Comparison of ENCODE assay signal across 16 cellular contexts in genomic region chr17:69499301-69499700, GRCh38.
A peak's percentile ranks its signal among the peaks of the same experiment; 100 is the strongest.
DNase-seq lines count a peak whose midpoint lies in the region; ATAC-seq lines count a peak whose summit lies in the region.
"Had no signal": no experiment of that assay in that cellular context is flagged by ENCODE, and none has a peak within 500 bp of the region (broad histone marks: within the 10 kb centered on the region; RNA-seq: fewer than 3 reads in every experiment).

No MANE protein-coding gene starts in this region.

- H3K27me3 Mint-ChIP-seq in T-helper 17 cell, result no peaks in the 10 kb centered on the region
- H3K27me3 Mint-ChIP-seq: CD4-positive, alpha-beta memory T cell; IgD-negative memory B cell had no signal

- peaks cover 37% of the 10 kb centered on the region for H3K4me1 ChIP-seq in adipocyte (ENCODE audit: control insufficient read depth, insufficient read depth, low read length)
- peaks cover 0 to 3% of the 10 kb centered on the region in 2 experiments for H3K4me1 ChIP-seq in trophoblast cell (ENCODE audit: control insufficient read depth in 1 of 2, insufficient read depth in 2 of 2, low read length in 2 of 2)
- H3K4me1 ChIP-seq: BE2C had no signal

- H4K91ac ChIP-seq in trophoblast cell (ENCODE audit: low read depth, low read length), result no peak overlapping the region

- H3K27ac ChIP-seq in trophoblast cell (ENCODE audit: low read depth, low read length), result no peak overlapping the region
- H3K27ac ChIP-seq: C4-2B had no signal

- no peak overlapping the region for H4K12ac ChIP-seq in trophoblast cell (ENCODE audit: low read depth, low read length)

- no peak overlapping the region for H2AK5ac ChIP-seq in trophoblast cell (ENCODE audit: low read length)

- H3K36me3 ChIP-seq in adipocyte (ENCODE audit: control insufficient read depth, insufficient read depth, low read length, severe bottlenecking), result no peaks in the 10 kb centered on the region
- no peaks in the 10 kb centered on the region for H3K36me3 ChIP-seq in trophoblast cell (ENCODE audit: control insufficient read depth in 1 of 2, insufficient read depth in 2 of 2, low read length in 2 of 2)
- H3K36me3 ChIP-seq: BE2C, HAP-1 had no signal

- H2BK12ac ChIP-seq in trophoblast cell (ENCODE audit: low read length), result no peak overlapping the region

- H3K36me3 Mint-ChIP-seq in T-helper 17 cell (ENCODE audit: low read depth), result peaks cover 2% of the 10 kb centered on the region

- no peak overlapping the region for H3K4me3 Mint-ChIP-seq in T-helper 17 cell
- H3K4me3 Mint-ChIP-seq: CD4-positive, alpha-beta memory T cell; IgD-negative memory B cell had no signal

- H3K9ac ChIP-seq in adipocyte (ENCODE audit: low read length) (no peak overlapping the region), trophoblast cell (ENCODE audit: low read length) (no peak overlapping the region)

- ATAC-seq in GM21825 (IDR thresholded peaks at IDR 0.05; ENCODE audit: unreplicated experiment) (no peak), HG02678 (IDR thresholded peaks at IDR 0.05; ENCODE audit: unreplicated experiment) (no peak), HG03025 (IDR thresholded peaks at IDR 0.05; ENCODE audit: low FRiP score, unreplicated experiment) (no peak), T-helper 17 cell (no peak)
- ATAC-seq: A549 had no signal

- no peaks in the 10 kb centered on the region for H3K9me3 ChIP-seq in adipocyte (ENCODE audit: control insufficient read depth, low read length)
- no peaks in the 10 kb centered on the region for H3K9me3 ChIP-seq in trophoblast cell (ENCODE audit: insufficient read depth, low read depth, low read length)
- H3K9me3 ChIP-seq in T-helper 17 cell (ENCODE audit: control insufficient read depth, low read length, poor library complexity, severe bottlenecking), result no peaks in the 10 kb centered on the region
- H3K9me3 ChIP-seq: A549, BE2C, HAP-1 had no signal

- H3K14ac ChIP-seq in trophoblast cell (ENCODE audit: low read length), result no peak overlapping the region

- H3K4me3 ChIP-seq in adipocyte (ENCODE audit: low read length) (no peak overlapping the region), trophoblast cell (ENCODE audit: low read depth, low read length) (no peak overlapping the region)
- H3K4me3 ChIP-seq: A549, HAP-1 had no signal

- no CpG with 5 or more reads among the region's 3 CpGs for WGBS in trophoblast cell (ENCODE audit: extremely low coverage, insufficient coverage, insufficient read length)

- H4K8ac ChIP-seq in trophoblast cell (ENCODE audit: low read depth, low read length), result no peak overlapping the region

- no peak overlapping the region for H2AFZ ChIP-seq in trophoblast cell (ENCODE audit: insufficient read depth, low read length, poor library complexity)

- DNase-seq in NCI-H460 (ENCODE audit: extremely low read depth, low read depth) (peak; percentile 13), adipocyte (ENCODE audit: low read depth) (peak; percentile 46), trophoblast cell (peak; percentile 43 to 94), T-helper 17 cell (no peak)
- DNase-seq: BE2C; CD4-positive, alpha-beta memory T cell; DMS153; DND-41; GDM1 had no signal

- H3K79me1 ChIP-seq in trophoblast cell (ENCODE audit: low read length), result no peaks in the 10 kb centered on the region

- no peak overlapping the region for H3K4ac ChIP-seq in trophoblast cell (ENCODE audit: low read depth, low read length)

- no peak overlapping the region for H3K18ac ChIP-seq in trophoblast cell (ENCODE audit: low read length)

- H3K27me3 ChIP-seq in adipocyte (replicated peaks; ENCODE audit: control insufficient read depth, insufficient read depth, low read length) (no peaks in the 10 kb centered on the region), trophoblast cell (ENCODE audit: insufficient read depth, low read length) (no peaks in the 10 kb centered on the region)
- H3K27me3 ChIP-seq: BE2C had no signal

- no peaks in the 10 kb centered on the region for H3K79me2 ChIP-seq in trophoblast cell (ENCODE audit: control insufficient read depth, insufficient read depth, low read length, poor library complexity)

- no peak overlapping the region for H2BK5ac ChIP-seq in trophoblast cell (ENCODE audit: low read depth, low read length, poor library complexity)

- H3K23ac ChIP-seq in trophoblast cell (ENCODE audit: low read length), result no peak overlapping the region

- no peak overlapping the region for H3K27ac Mint-ChIP-seq in T-helper 17 cell
- H3K27ac Mint-ChIP-seq: IgD-negative memory B cell had no signal

- H3K4me2 ChIP-seq in trophoblast cell (ENCODE audit: low read length), result no peak overlapping the region
- H3K4me2 ChIP-seq: A549 had no signal

- no peak overlapping the region for H2BK120ac ChIP-seq in trophoblast cell (ENCODE audit: insufficient read depth, low read length, poor library complexity)

- H3K4me1 Mint-ChIP-seq in T-helper 17 cell, result peaks cover 26% of the 10 kb centered on the region

Comparison
In these comparisons a context has a peak if more than half of its experiments do, and no peak if none do; other contexts are left out.
1. DNase-seq: peak in NCI-H460 (single experiment), adipocyte (single experiment) and trophoblast cell (2 of 2); none in T-helper 17 cell (0 of 3).